Comparison of ENCODE assay signal across 1 cellular context in the genomic region with DNA sequence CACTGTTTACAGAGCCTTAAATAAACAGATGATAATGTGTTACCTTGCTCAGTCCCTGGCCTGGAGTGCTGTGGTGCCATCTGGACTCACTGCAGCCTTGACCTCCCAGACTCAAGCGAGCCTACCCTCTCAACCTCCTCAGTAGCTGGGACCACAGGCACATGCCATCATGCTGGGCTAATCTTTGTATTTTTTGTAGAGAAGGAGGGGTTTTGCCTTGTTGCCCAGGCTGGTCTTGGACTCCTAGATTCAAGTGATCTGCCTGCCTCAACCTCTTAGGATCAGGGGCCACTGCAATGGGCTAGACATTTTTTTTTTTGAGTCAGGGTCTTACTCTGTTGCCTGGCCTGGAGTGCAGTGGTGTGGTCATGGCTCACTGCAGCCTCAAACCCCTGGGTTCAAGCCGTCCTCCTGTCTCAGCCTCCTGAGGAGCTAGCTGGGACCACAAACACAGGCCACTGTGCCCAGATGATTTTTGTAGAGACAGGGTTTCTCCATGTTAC.
TF ChIP-seq lines count a peak whose summit lies in the region.

No MANE protein-coding gene starts in this region.

TF ChIP-seq in HCT116, 20 proteins besides CTCF, POLR2A, EP300 and RAD21:
- TF ChIP-seq ELF1 (IDR thresholded peaks at IDR 0.05; ENCODE audit: borderline replicate concordance, low read depth) = no peak
- TF ChIP-seq CEBPB (IDR thresholded peaks at IDR 0.05; ENCODE audit: low read depth) = no peak
- no peak for TF ChIP-seq POLR2AphosphoS5 (IDR thresholded peaks at IDR 0.05; ENCODE audit: low read depth, low read length)
- TF ChIP-seq, protein P1, sequence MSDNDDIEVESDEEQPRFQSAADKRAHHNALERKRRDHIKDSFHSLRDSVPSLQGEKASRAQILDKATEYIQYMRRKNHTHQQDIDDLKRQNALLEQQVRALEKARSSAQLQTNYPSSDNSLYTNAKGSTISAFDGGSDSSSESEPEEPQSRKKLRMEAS (IDR thresholded peaks at IDR 0.05) = no peak
- TF ChIP-seq ZFX (IDR thresholded peaks at IDR 0.05) = no peak
- no peak for TF ChIP-seq TCF7L2 (IDR thresholded peaks at IDR 0.05; ENCODE audit: borderline replicate concordance, extremely low read depth, insufficient read depth, insufficient read length)
- TF ChIP-seq SRF (IDR thresholded peaks at IDR 0.05; ENCODE audit: low read depth) = no peak
- TF ChIP-seq, protein P2, sequence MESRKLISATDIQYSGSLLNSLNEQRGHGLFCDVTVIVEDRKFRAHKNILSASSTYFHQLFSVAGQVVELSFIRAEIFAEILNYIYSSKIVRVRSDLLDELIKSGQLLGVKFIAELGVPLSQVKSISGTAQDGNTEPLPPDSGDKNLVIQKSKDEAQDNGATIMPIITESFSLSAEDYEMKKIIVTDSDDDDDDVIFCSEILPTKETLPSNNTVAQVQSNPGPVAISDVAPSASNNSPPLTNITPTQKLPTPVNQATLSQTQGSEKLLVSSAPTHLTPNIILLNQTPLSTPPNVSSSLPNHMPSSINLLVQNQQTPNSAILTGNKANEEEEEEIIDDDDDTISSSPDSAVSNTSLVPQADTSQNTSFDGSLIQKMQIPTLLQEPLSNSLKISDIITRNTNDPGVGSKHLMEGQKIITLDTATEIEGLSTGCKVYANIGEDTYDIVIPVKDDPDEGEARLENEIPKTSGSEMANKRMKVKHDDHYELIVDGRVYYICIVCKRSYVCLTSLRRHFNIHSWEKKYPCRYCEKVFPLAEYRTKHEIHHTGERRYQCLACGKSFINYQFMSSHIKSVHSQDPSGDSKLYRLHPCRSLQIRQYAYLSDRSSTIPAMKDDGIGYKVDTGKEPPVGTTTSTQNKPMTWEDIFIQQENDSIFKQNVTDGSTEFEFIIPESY (IDR thresholded peaks at IDR 0.05; ENCODE audit: extremely low read depth, insufficient replicate concordance, low read length) = no peak
- no peak for TF ChIP-seq YY1 (IDR thresholded peaks at IDR 0.05; ENCODE audit: extremely low read depth, insufficient replicate concordance, low read depth, low read length)
- TF ChIP-seq CBX3 (IDR thresholded peaks at IDR 0.05; ENCODE audit: low read depth) = no peak
- no peak for TF ChIP-seq SP1 (IDR thresholded peaks at IDR 0.05; ENCODE audit: low read depth)
- TF ChIP-seq, protein P3, sequence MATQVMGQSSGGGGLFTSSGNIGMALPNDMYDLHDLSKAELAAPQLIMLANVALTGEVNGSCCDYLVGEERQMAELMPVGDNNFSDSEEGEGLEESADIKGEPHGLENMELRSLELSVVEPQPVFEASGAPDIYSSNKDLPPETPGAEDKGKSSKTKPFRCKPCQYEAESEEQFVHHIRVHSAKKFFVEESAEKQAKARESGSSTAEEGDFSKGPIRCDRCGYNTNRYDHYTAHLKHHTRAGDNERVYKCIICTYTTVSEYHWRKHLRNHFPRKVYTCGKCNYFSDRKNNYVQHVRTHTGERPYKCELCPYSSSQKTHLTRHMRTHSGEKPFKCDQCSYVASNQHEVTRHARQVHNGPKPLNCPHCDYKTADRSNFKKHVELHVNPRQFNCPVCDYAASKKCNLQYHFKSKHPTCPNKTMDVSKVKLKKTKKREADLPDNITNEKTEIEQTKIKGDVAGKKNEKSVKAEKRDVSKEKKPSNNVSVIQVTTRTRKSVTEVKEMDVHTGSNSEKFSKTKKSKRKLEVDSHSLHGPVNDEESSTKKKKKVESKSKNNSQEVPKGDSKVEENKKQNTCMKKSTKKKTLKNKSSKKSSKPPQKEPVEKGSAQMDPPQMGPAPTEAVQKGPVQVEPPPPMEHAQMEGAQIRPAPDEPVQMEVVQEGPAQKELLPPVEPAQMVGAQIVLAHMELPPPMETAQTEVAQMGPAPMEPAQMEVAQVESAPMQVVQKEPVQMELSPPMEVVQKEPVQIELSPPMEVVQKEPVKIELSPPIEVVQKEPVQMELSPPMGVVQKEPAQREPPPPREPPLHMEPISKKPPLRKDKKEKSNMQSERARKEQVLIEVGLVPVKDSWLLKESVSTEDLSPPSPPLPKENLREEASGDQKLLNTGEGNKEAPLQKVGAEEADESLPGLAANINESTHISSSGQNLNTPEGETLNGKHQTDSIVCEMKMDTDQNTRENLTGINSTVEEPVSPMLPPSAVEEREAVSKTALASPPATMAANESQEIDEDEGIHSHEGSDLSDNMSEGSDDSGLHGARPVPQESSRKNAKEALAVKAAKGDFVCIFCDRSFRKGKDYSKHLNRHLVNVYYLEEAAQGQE (IDR thresholded peaks at IDR 0.05; ENCODE audit: low read depth) = no peak
- TF ChIP-seq EZH2 (IDR thresholded peaks at IDR 0.05) = no peak
- no peak for TF ChIP-seq EZH2phosphoT487 (IDR thresholded peaks at IDR 0.05; ENCODE audit: borderline replicate concordance)
- no peak for TF ChIP-seq JUND (IDR thresholded peaks at IDR 0.05)
- no peak for TF ChIP-seq EGR1 (IDR thresholded peaks at IDR 0.05; ENCODE audit: low read depth)
- TF ChIP-seq ZNF274 (IDR thresholded peaks at IDR 0.05; ENCODE audit: low read depth, low read length) = no peak
- TF ChIP-seq FOSL1 (IDR thresholded peaks at IDR 0.05; ENCODE audit: low read depth) = no peak
